Comparison of ENCODE assay signal across 8 cellular contexts in genomic region chr13:49495783-49496762, GRCh38. TPM values are rescaled to one million over a fixed set of nuclear protein-coding genes. Genes with fewer than 3 reads are reported as not detected.
DNase-seq lines count a peak whose midpoint lies in the region; ATAC-seq and TF ChIP-seq lines count a peak whose summit lies in the region.

Gene PHF11 (plus strand): TSS chr13:49495953. CDS start chr13:49496002, 49 bp downstream.

- intact Hi-C loops in ascending aorta (cut with DNase I), result loop anchor here (1.0 to 5.0 kb wide), 4 partner anchors 52 to 189 kb away; partner anchors contain the start of genes CAB39L, RCBTB1 and SETDB2
- intact Hi-C loops in right cardiac atrium (cut with DNase I), result no loop called here
- intact Hi-C loops in vagina (cut with DNase I), result no loop called here

- H3K27me3 ChIP-seq in HUES48 (ENCODE audit: control insufficient read depth, insufficient read depth, low read length) (no peaks in the 10 kb centered on the region), ascending aorta (no peaks in the 10 kb centered on the region), right cardiac atrium (ENCODE audit: control insufficient read depth, insufficient read depth) (no peaks in the 10 kb centered on the region), vagina (no peaks in the 10 kb centered on the region)

- no peaks in the 10 kb centered on the region for H3K36me3 ChIP-seq in HUES48 (ENCODE audit: control insufficient read depth, insufficient read depth, low read length)
- no peaks in the 10 kb centered on the region for H3K36me3 ChIP-seq in ascending aorta
- no peaks in the 10 kb centered on the region for H3K36me3 ChIP-seq in vagina

- peak within 1 kb of the TSS; percentile 97 for H3K4me3 Mint-ChIP-seq in T-helper 2 cell treated with Interferon-gamma antibody and Interleukin-4, amounts not matched to agents 5 μg/mL and 100 μg/mL, for 36 hours

- peaks cover 39% of the 10 kb centered on the region for H3K36me3 Mint-ChIP-seq in T-helper 2 cell treated with Interferon-gamma antibody and Interleukin-4, amounts not matched to agents 5 μg/mL and 100 μg/mL, for 36 hours (ENCODE audit: low read depth)

- no peaks in the 10 kb centered on the region for H3K9me3 Mint-ChIP-seq in T-helper 2 cell treated with Interferon-gamma antibody and Interleukin-4, amounts not matched to agents 5 μg/mL and 100 μg/mL, for 36 hours

- H3K4me3 ChIP-seq in HUES48 (ENCODE audit: low read depth, low read length), result peak within 1 kb of the TSS; percentile 84
- peak within 1 kb of the TSS; percentile 71 to 74 for H3K4me3 ChIP-seq in ascending aorta
- peak within 1 kb of the TSS; percentile 84 for H3K4me3 ChIP-seq in right cardiac atrium (ENCODE audit: low read length)
- peak within 1 kb of the TSS; percentile 67 to 71 for H3K4me3 ChIP-seq in vagina

- ATAC-seq in GM21423 (IDR thresholded peaks at IDR 0.05; ENCODE audit: unreplicated experiment), result peak; percentile 69
- ATAC-seq in right cardiac atrium, result peak; percentile 92 to 94

- peak in 1 of 2 donors; percentile 24 for TF ChIP-seq POLR2A in vagina (IDR thresholded peaks at IDR 0.05)

- WGBS in right cardiac atrium, result 4% methylated on average over 71 of the region's 71 CpGs

- H3K27ac ChIP-seq in HUES48 (ENCODE audit: low read depth, low read length), result peak within 1 kb of the TSS; percentile 86
- H3K27ac ChIP-seq in ascending aorta, result peak within 1 kb of the TSS; percentile 95 to 99
- H3K27ac ChIP-seq in right cardiac atrium (ENCODE audit: low read length), result peak within 1 kb of the TSS; percentile 91
- H3K27ac ChIP-seq in vagina, result peak within 1 kb of the TSS; percentile 85

- H3K9me3 ChIP-seq in HUES48 (ENCODE audit: control insufficient read depth, insufficient read depth, low read length) (no peaks in the 10 kb centered on the region), ascending aorta (no peaks in the 10 kb centered on the region), right cardiac atrium (ENCODE audit: control insufficient read depth, low read length) (no peaks in the 10 kb centered on the region), vagina (no peaks in the 10 kb centered on the region)

- DNase-seq in DMS153 treated with DMSO at 0.1 percent for 48 hours (lab: John Stamatoyannopoulos, UW; ENCODE audit: unreplicated experiment) (peak; percentile 45), ascending aorta (ENCODE audit: low spot score in 2 of 2) (peak; percentile 45 to 92), right cardiac atrium (peak; percentile 86 to 92 (median 91)), renal cortical epithelial cell (ENCODE audit: low read depth) (peak; percentile 62), vagina (ENCODE audit: extremely low spot score in 2 of 2) (no peak)
- DNase-seq in T-helper 2 cell treated with Interferon-gamma antibody and Interleukin-4, amounts not matched to agents 5 μg/mL and 100 μg/mL, for 36 hours (ENCODE audit: low spot score), result peak; percentile 90

- H3K9ac ChIP-seq in HUES48 (ENCODE audit: low read depth, low read length), result peak within 1 kb of the TSS; percentile 79

- TF ChIP-seq CTCF in ascending aorta (IDR thresholded peaks at IDR 0.05) (peak in 1 of 3 experiments; percentile 3), vagina (IDR thresholded peaks at IDR 0.05) (peak in 1 of 3 experiments; percentile 11)

- no peaks in the 10 kb centered on the region for H3K4me1 ChIP-seq in HUES48 (ENCODE audit: control insufficient read depth, insufficient read depth, low read length)
- peaks cover 0 to 3% of the 10 kb centered on the region in 2 donors for H3K4me1 ChIP-seq in ascending aorta
- H3K4me1 ChIP-seq in right cardiac atrium (ENCODE audit: control insufficient read depth, insufficient read depth, low read length), result no peaks in the 10 kb centered on the region
- H3K4me1 ChIP-seq in vagina, result peaks cover 9% of the 10 kb centered on the region

- H3K4me1 Mint-ChIP-seq in T-helper 2 cell treated with Interferon-gamma antibody and Interleukin-4, amounts not matched to agents 5 μg/mL and 100 μg/mL, for 36 hours (ENCODE audit: low read depth), result peaks cover 46% of the 10 kb centered on the region

- peak within 1 kb of the TSS; percentile 99 for H3K27ac Mint-ChIP-seq in T-helper 2 cell treated with Interferon-gamma antibody and Interleukin-4, amounts not matched to agents 5 μg/mL and 100 μg/mL, for 36 hours

- H3K27me3 Mint-ChIP-seq in T-helper 2 cell treated with Interferon-gamma antibody and Interleukin-4, amounts not matched to agents 5 μg/mL and 100 μg/mL, for 36 hours (ENCODE audit: low read depth), result no peaks in the 10 kb centered on the region

RNA-seq across cellular contexts. Expression of gene PHF11, which starts in this region (rescaled TPM):
- total RNA-seq in ascending aorta (57.4 TPM), right cardiac atrium (10 to 100 TPM; 20.2 to 31.1 (median 23.9) TPM), renal cortical epithelial cell (24.3 and 25.3 TPM in 2 replicates), vagina (44.9 TPM)
- 23.8 TPM for polyA plus RNA-seq in right cardiac atrium

Comparison
In these comparisons a context has a peak if more than half of its experiments do, and no peak if none do; other contexts are left out.
1. DNase-seq: peak in DMS153 treated with DMSO at 0.1 percent for 48 hours (single experiment), T-helper 2 cell treated with Interferon-gamma antibody and Interleukin-4, amounts not matched to agents 5 μg/mL and 100 μg/mL, for 36 hours (single experiment), ascending aorta (2 of 2), right cardiac atrium (3 of 3) and renal cortical epithelial cell (single experiment); none in vagina (0 of 2).
2. Peak in every context shown above with its lines, with median percentiles within 50 percentile points of each other: H3K27ac ChIP-seq and H3K4me3 ChIP-seq.